Comparison of ENCODE assay signal across 1 cellular context in genomic region chr12:26648999-26649398, GRCh38.
TF ChIP-seq lines count a peak whose summit lies in the region.

No MANE protein-coding gene starts in this region.

TF ChIP-seq in GM23338, 12 proteins besides CTCF, POLR2A, EP300 and RAD21 (continued from another document):
- TF ChIP-seq ZNF462 (CRISPR knock-in tag; IDR thresholded peaks at IDR 0.05) (no peak), ETS1 (IDR thresholded peaks at IDR 0.05) (no peak), CREB1 (CRISPR knock-in tag; IDR thresholded peaks at IDR 0.05; ENCODE audit: low read depth) (no peak), NANOG (IDR thresholded peaks at IDR 0.05; ENCODE audit: borderline replicate concordance) (no peak), ZNF331 (CRISPR knock-in tag; IDR thresholded peaks at IDR 0.05; ENCODE audit: low read depth) (no peak)
